ENCODE assay signal across 17 cellular contexts in genomic region chr3:127762787-127763105, GRCh38. TPM values are rescaled to one million over a fixed set of nuclear protein-coding genes. Genes with fewer than 3 reads are reported as not detected.
DNase-seq lines count a peak whose midpoint lies in the region; ATAC-seq and TF ChIP-seq lines count a peak whose summit lies in the region.
"Had no signal": no experiment of that assay in that cellular context is flagged by ENCODE, and none has a peak within 500 bp of the region (broad histone marks: within the 10 kb centered on the region; RNA-seq: fewer than 3 reads in every experiment).

No MANE protein-coding gene starts in this region.

- intact Hi-C loops in heart left ventricle (cut with DNase I) (loop anchor here in 3 of 10 donors (5.0 to 10.0 kb wide), 3 partner anchors 202 to 212 kb away; no protein-coding TSS in a partner anchor), left cardiac atrium (cut with DNase I) (loop anchor here in 1 of 2 donors (10.0 kb wide), 1 partner anchor 52 kb away; no protein-coding TSS in a partner anchor), upper lobe of right lung (cut with DNase I) (no loop called here)

- H3K27ac ChIP-seq in heart left ventricle (peak overlapping the region in 11 of 12 donors; percentile 22 to 88 (median 61)), angular gyrus (ENCODE audit: low read depth, low read length) (peak overlapping the region; percentile 57), upper lobe of right lung (peak overlapping the region; percentile 76)

- no peaks in the 10 kb centered on the region for H3K27me3 ChIP-seq in heart left ventricle
- no peaks in the 10 kb centered on the region for H3K27me3 ChIP-seq in upper lobe of right lung
- H3K27me3 ChIP-seq: tibial nerve had no signal

- 91 to 100% (median 96%) methylated on average over 1 of the region's 1 CpG for WGBS in heart left ventricle, 4 donors

- peaks cover 0 to 66% (median 49%) of the 10 kb centered on the region in 12 donors for H3K4me1 ChIP-seq in heart left ventricle
- H3K4me1 ChIP-seq in upper lobe of right lung, result peaks cover 39% of the 10 kb centered on the region

- no peak overlapping the region for H3K4me3 ChIP-seq in heart left ventricle
- H3K4me3 ChIP-seq in upper lobe of right lung, result no peak overlapping the region
- H3K4me3 ChIP-seq: A549, tibial nerve had no signal

- peak overlapping the region; percentile 26 for H3K4me3 Mint-ChIP-seq in natural killer cell treated with Interleukin-12 subunit alpha and Interleukin-12 subunit beta and Interleukin-15 and Interleukin-18, amount 100 ng/mL, for 72 hours

- no peaks in the 10 kb centered on the region for H3K27me3 Mint-ChIP-seq in natural killer cell treated with Interleukin-12 subunit alpha and Interleukin-12 subunit beta and Interleukin-15 and Interleukin-18, amount 100 ng/mL, for 72 hours

- TF ChIP-seq CTCF in heart left ventricle (IDR thresholded peaks at IDR 0.05), result no peak
- TF ChIP-seq CTCF in upper lobe of right lung (IDR thresholded peaks at IDR 0.05), result no peak

- H3K36me3 ChIP-seq in heart left ventricle (peaks cover 0 to 24% (median 0%) of the 10 kb centered on the region in 9 donors), upper lobe of right lung (peaks cover 7% of the 10 kb centered on the region)

- no peak for TF ChIP-seq POLR2A in heart left ventricle (IDR thresholded peaks at IDR 0.05)

- H3K27ac Mint-ChIP-seq in natural killer cell treated with Interleukin-12 subunit alpha and Interleukin-12 subunit beta and Interleukin-15 and Interleukin-18, amount 100 ng/mL, for 72 hours, result peak overlapping the region in 1 of 2 donors; percentile 35

- DNase-seq in heart left ventricle (peak in 1 of 5 donors; percentile 5), left cardiac atrium (no peak), upper lobe of right lung (no peak), H4 (ENCODE audit: low spot score) (no peak), medulla oblongata (ENCODE audit: extremely low spot score) (no peak)
- no peak for DNase-seq in natural killer cell treated with Interleukin-12 subunit alpha and Interleukin-12 subunit beta and Interleukin-15 and Interleukin-18, amount 100 ng/mL, for 72 hours (ENCODE audit: low spot score)
- DNase-seq in stimulated activated CD4-positive, alpha-beta T cell treated with anti-CD3 and anti-CD28 coated beads, Interleukin-15, amount 100 ng/mL, for 24 hours, result no peak
- DNase-seq: activated CD4-positive, CD25-positive, alpha-beta regulatory T cell treated with anti-CD3 and anti-CD28 coated beads, Interleukin-2, amount 50 U/mL, for 72 hours; activated CD8-positive, alpha-beta memory T cell treated with anti-CD3 and anti-CD28 coated beads, Interleukin-2, amount 50 U/mL, for 4 hours; activated naive CD4-positive, alpha-beta T cell; CD8-positive, alpha-beta memory T cell; NCI-H146; stimulated activated CD4-positive, alpha-beta T cell treated with anti-CD3 and anti-CD28 coated beads, Interleukin-1b, Interleukin-23, amount 100 ng/mL, for 48 hours had no signal

- no peaks in the 10 kb centered on the region for H3K9me3 Mint-ChIP-seq in natural killer cell treated with Interleukin-12 subunit alpha and Interleukin-12 subunit beta and Interleukin-15 and Interleukin-18, amount 100 ng/mL, for 72 hours

- peaks cover 12 to 18% of the 10 kb centered on the region in 2 donors for H3K4me1 Mint-ChIP-seq in natural killer cell treated with Interleukin-12 subunit alpha and Interleukin-12 subunit beta and Interleukin-15 and Interleukin-18, amount 100 ng/mL, for 72 hours (ENCODE audit: low read depth in 2 of 2)

- peaks cover 0 to 7% (median 4%) of the 10 kb centered on the region in 12 donors for H3K9me3 ChIP-seq in heart left ventricle
- H3K9me3 ChIP-seq in upper lobe of right lung, result peaks cover 5% of the 10 kb centered on the region
- H3K9me3 ChIP-seq: A549 had no signal

- no peak for ATAC-seq in heart left ventricle
- no peak for ATAC-seq in left cardiac atrium
- no peak for ATAC-seq in natural killer cell treated with Interleukin-12 subunit alpha and Interleukin-12 subunit beta and Interleukin-15 and Interleukin-18, amount 100 ng/mL, for 72 hours
- ATAC-seq in upper lobe of right lung, result no peak
- ATAC-seq: A549, left colon had no signal

- H3K36me3 Mint-ChIP-seq in natural killer cell treated with Interleukin-12 subunit alpha and Interleukin-12 subunit beta and Interleukin-15 and Interleukin-18, amount 100 ng/mL, for 72 hours, result no peaks in the 10 kb centered on the region
- H3K36me3 Mint-ChIP-seq: CD8-positive, alpha-beta memory T cell had no signal

RNA-seq across cellular contexts. Expression of gene MGLL, which starts 59.6 kb away (rescaled TPM):
- 100 to 1,000 TPM in 1 of 9 donors, 10 to 100 TPM in 8; 41.8 to 119 (median 78.9) TPM for total RNA-seq in heart left ventricle
- 10 to 100 TPM; 38.5 to 90.7 TPM for polyA plus RNA-seq in heart left ventricle
- 100 to 1,000 TPM in 1 of 2 donors, 10 to 100 TPM in 1; 95.4 to 122 TPM for total RNA-seq in left cardiac atrium
- total RNA-seq in natural killer cell treated with Interleukin-12 subunit alpha and Interleukin-12 subunit beta and Interleukin-15 and Interleukin-18, amount 100 ng/mL, for 72 hours, result 1 to 10 TPM; 2.1 to 3.2 TPM
- 194 TPM for total RNA-seq in upper lobe of right lung
- total RNA-seq in H4 (2014; rRNA removed; shearing (Covaris generic)), result 2.1 and 4.6 TPM in 2 replicates
